Comparison of ENCODE assay signal across 8 cellular contexts in genomic region chr14:95769431-95769830, GRCh38. TPM values are rescaled to one million over a fixed set of nuclear protein-coding genes. Genes with fewer than 3 reads are reported as not detected.
"Had no signal": no experiment of that assay in that cellular context is flagged by ENCODE, and none has a peak within 500 bp of the region (broad histone marks: within the 10 kb centered on the region; RNA-seq: fewer than 3 reads in every experiment).

No MANE protein-coding gene starts in this region.

RNA-seq across cellular contexts. Expression of gene TCL1A, which starts 55.5 kb away (rescaled TPM):
- total RNA-seq: neural crest cell, osteoblast, ovary, progenitor cell of endocrine pancreas, renal cortical epithelial cell, smooth muscle cell, suprapubic skin, upper lobe of right lung had no signal
